Comparison of ENCODE assay signal across 1 cellular context in the genomic region with DNA sequence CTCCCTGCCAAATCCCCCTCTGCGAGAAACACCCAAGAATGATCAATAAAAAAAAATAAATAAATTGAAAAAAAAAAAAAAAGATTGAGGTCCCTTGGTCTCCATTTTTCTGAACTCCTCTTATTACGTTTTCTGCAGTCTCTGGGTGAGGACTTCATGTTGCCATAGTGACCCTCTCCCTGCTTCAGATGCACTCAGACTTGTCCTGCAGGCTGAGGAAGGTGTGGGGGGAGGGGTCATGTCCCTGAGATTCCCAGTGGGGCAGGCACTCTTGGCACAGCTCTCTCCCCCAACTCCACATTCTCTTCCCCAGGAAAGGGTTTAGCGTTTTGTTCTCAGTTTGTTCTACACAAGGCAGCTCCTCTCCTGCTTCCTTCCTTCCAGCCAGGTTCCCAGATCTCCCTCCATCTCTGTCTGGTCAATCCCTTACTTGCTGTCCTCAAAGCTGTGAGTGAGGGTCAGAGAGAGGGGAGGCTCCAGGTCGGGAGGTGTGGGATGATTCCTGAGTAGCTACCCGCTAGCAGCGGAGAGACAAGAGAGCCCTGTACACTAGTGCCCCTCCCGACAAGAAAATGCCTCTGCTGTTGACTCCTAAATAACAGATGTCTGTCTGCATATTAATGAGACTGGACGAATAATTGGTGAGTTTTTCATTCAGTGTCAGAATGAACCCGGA.
TF ChIP-seq lines count a peak whose summit lies in the region.

No MANE protein-coding gene starts in this region.

TF ChIP-seq in HepG2, 621 proteins besides CTCF, POLR2A, EP300 and RAD21:
- TF ChIP-seq POLR2G (IDR thresholded peaks at IDR 0.05; ENCODE audit: low read depth, low read length): no peak
- TF ChIP-seq ZBTB33 (CRISPR knock-in tag; IDR thresholded peaks at IDR 0.05): peak; percentile 88
